ENCODE assay signal across 17 cellular contexts in genomic region chr16:66908762-66909559, GRCh38. TPM values are rescaled to one million over a fixed set of nuclear protein-coding genes. Genes with fewer than 3 reads are reported as not detected.
A peak's percentile ranks its signal among the peaks of the same experiment; 100 is the strongest.
DNase-seq lines count a peak whose midpoint lies in the region; ATAC-seq, FAIRE-seq and TF ChIP-seq lines count a peak whose summit lies in the region.
"Had no signal": no experiment of that assay in that cellular context is flagged by ENCODE, and none has a peak within 500 bp of the region (broad histone marks: within the 10 kb centered on the region; RNA-seq: fewer than 3 reads in every experiment).

No MANE protein-coding gene starts in this region.

- TF ChIP-seq CTCF in kidney (IDR thresholded peaks at IDR 0.05; ENCODE audit: borderline replicate concordance, extremely low read depth, insufficient read depth) (no peak), MCF 10A (IDR thresholded peaks at IDR 0.05; ENCODE audit: unreplicated experiment) (no peak)

- H3K27me3 ChIP-seq in CD4-positive, CD25-positive, alpha-beta regulatory T cell (ENCODE audit: control insufficient read depth, insufficient read depth, low read length) = no peaks in the 10 kb centered on the region
- H3K27me3 ChIP-seq in H7 (ENCODE audit: control insufficient read depth, insufficient read depth, low read length) = peaks cover 2% of the 10 kb centered on the region

- H3K4me1 Mint-ChIP-seq in CD4-positive, CD25-positive, alpha-beta regulatory T cell = peaks cover 0 to 11% (median 3%) of the 10 kb centered on the region in 4 donors
- peaks cover 14% of the 10 kb centered on the region for H3K4me1 Mint-ChIP-seq in MCF 10A (ENCODE audit: insufficient read depth, unreplicated experiment)
- H3K4me1 Mint-ChIP-seq: CD14-positive monocyte had no signal

- no peak for FAIRE-seq in kidney (lab: Jason Lieb, UNC)
- FAIRE-seq: GM19239, H1 had no signal

- no peak overlapping the region for H3K9ac ChIP-seq in kidney (ENCODE audit: low read length in 2 of 2)

- H3K27ac Mint-ChIP-seq in CD4-positive, CD25-positive, alpha-beta regulatory T cell = peak overlapping the region in 2 of 3 donors; percentile 11 to 32
- no peak overlapping the region for H3K27ac Mint-ChIP-seq in MCF 10A (ENCODE audit: low read depth, unreplicated experiment)
- H3K27ac Mint-ChIP-seq: HFFc6 had no signal

- POLR2A ChIA-PET in MCF 10A (lab: Yijun Ruan, JAX) = interaction anchor here (0.6 to 2.2 kb wide), 3 partner anchors 9 to 23 kb away, joined by 3 to 11 read pairs (median 3); no protein-coding TSS in a partner anchor

- intact Hi-C loops in kidney (cut with DNase I) (no loop called here), MCF 10A (cut with micrococcal nuclease) (no loop called here)

- ATAC-seq in CD4-positive, CD25-positive, alpha-beta regulatory T cell (ENCODE audit: low read depth in 2 of 2) = no peak
- no peak for ATAC-seq in HG03521 (IDR thresholded peaks at IDR 0.05; ENCODE audit: unreplicated experiment)

- no peaks in the 10 kb centered on the region for H3K4me1 ChIP-seq in CD4-positive, CD25-positive, alpha-beta regulatory T cell (ENCODE audit: control insufficient read depth, insufficient read depth, low read length, poor library complexity, severe bottlenecking)
- peaks cover 0 to 24% of the 10 kb centered on the region in 2 donors for H3K4me1 ChIP-seq in kidney (ENCODE audit: control insufficient read depth in 1 of 2, insufficient read depth in 1 of 2, low read depth in 1 of 2, low read length in 2 of 2)

- H3K9me3 ChIP-seq in CD4-positive, CD25-positive, alpha-beta regulatory T cell (ENCODE audit: control insufficient read depth in 2 of 2, low read length in 2 of 2) = no peaks in the 10 kb centered on the region
- no peaks in the 10 kb centered on the region for H3K9me3 ChIP-seq in kidney (ENCODE audit: control insufficient read depth in 1 of 2, low read length in 2 of 2)
- H3K9me3 ChIP-seq: Caco-2 had no signal

- H3K27ac ChIP-seq in CD4-positive, CD25-positive, alpha-beta regulatory T cell (ENCODE audit: insufficient read depth, low read length, poor library complexity, severe bottlenecking) = no peak overlapping the region
- H3K27ac ChIP-seq in kidney (ENCODE audit: low read depth in 2 of 2, low read length in 2 of 2) = no peak overlapping the region

- peaks cover 6% of the 10 kb centered on the region for H3K27me3 Mint-ChIP-seq in CD4-positive, CD25-positive, alpha-beta regulatory T cell
- no peaks in the 10 kb centered on the region for H3K27me3 Mint-ChIP-seq in MCF 10A (ENCODE audit: insufficient read depth, unreplicated experiment)

- no peak overlapping the region for H3K4me3 ChIP-seq in CD4-positive, CD25-positive, alpha-beta regulatory T cell (ENCODE audit: low read depth, low read length)
- no peak overlapping the region for H3K4me3 ChIP-seq in H7 (ENCODE audit: insufficient read depth, low read depth, low read length)
- H3K4me3 ChIP-seq in kidney (ENCODE audit: low read length in 2 of 2) = no peak overlapping the region

- BruUV-seq in MCF 10A (replicated peaks; lab: Mats Ljungman, UMichigan) = no TSS peak

- no peak for DNase-seq in CD4-positive, CD25-positive, alpha-beta regulatory T cell
- DNase-seq in H7 = peak; percentile 22
- DNase-seq in kidney = peak; percentile 52
- DNase-seq in MCF 10A (ENCODE audit: unreplicated experiment) = no peak
- DNase-seq in NCI-H1694 treated with DMSO at 0.1 percent for 48 hours (lab: John Stamatoyannopoulos, UW) = no peak
- DNase-seq: Caco-2; CD8-positive, alpha-beta memory T cell; DND-41; GDM1; HCEC 1CT; HFFc6 had no signal

- H3K9me3 Mint-ChIP-seq in CD4-positive, CD25-positive, alpha-beta regulatory T cell = no peaks in the 10 kb centered on the region
- H3K9me3 Mint-ChIP-seq in MCF 10A (ENCODE audit: unreplicated experiment) = no peaks in the 10 kb centered on the region
- H3K9me3 Mint-ChIP-seq: CD14-positive monocyte; CD8-positive, alpha-beta memory T cell; HFFc6 had no signal

- H3K4me3 Mint-ChIP-seq in CD4-positive, CD25-positive, alpha-beta regulatory T cell = no peak overlapping the region
- no peak overlapping the region for H3K4me3 Mint-ChIP-seq in MCF 10A (ENCODE audit: unreplicated experiment)
- H3K4me3 Mint-ChIP-seq: CD14-positive monocyte; CD8-positive, alpha-beta memory T cell; HFFc6 had no signal

- H3K36me3 Mint-ChIP-seq in CD4-positive, CD25-positive, alpha-beta regulatory T cell = no peaks in the 10 kb centered on the region
- no peaks in the 10 kb centered on the region for H3K36me3 Mint-ChIP-seq in MCF 10A (ENCODE audit: insufficient read depth, unreplicated experiment)
- H3K36me3 Mint-ChIP-seq: CD14-positive monocyte; CD8-positive, alpha-beta memory T cell had no signal

- no peaks in the 10 kb centered on the region for H3K36me3 ChIP-seq in CD4-positive, CD25-positive, alpha-beta regulatory T cell (ENCODE audit: control insufficient read depth, insufficient read depth, low read length)
- H3K36me3 ChIP-seq in H7 (replicated peaks; ENCODE audit: control insufficient read depth, insufficient read depth, low read length) (no peaks in the 10 kb centered on the region), kidney (ENCODE audit: control insufficient read depth in 1 of 2, insufficient read depth in 2 of 2, low read length in 2 of 2) (peaks cover 7 to 11% of the 10 kb centered on the region in 2 donors)

- CTCF ChIA-PET in MCF 10A (lab: Yijun Ruan, JAX) = interaction anchor here (0.6 to 3.1 kb wide), 4 partner anchors 9 to 464 kb away, joined by 3 to 11 read pairs (median 3); no protein-coding TSS in a partner anchor

RNA-seq across cellular contexts. Expression of gene CDH16, which starts 9.7 kb away (rescaled TPM):
- total RNA-seq in CD4-positive, CD25-positive, alpha-beta regulatory T cell = not detected
- not detected for polyA plus RNA-seq in CD4-positive, CD25-positive, alpha-beta regulatory T cell
- total RNA-seq in H7 (2014; rRNA removed; shearing (Covaris generic)) = not detected in 2 replicates
- total RNA-seq in kidney (1,188 TPM), MCF 10A (2022) (0.25 TPM in 1 of 2 replicates, not detected in the other)
- polyA plus RNA-seq in kidney (ENCODE audit: insufficient read depth, low read depth, low replicate concordance) = 1,180 TPM
- total RNA-seq: A673; CD8-positive, alpha-beta memory T cell; H1 had no signal
- polyA plus RNA-seq: BJ; CD14-positive monocyte; CD8-positive, alpha-beta memory T cell; H1 had no signal

RNA-seq across cellular contexts. Expression of gene RRAD, which starts 16.4 kb away (rescaled TPM):
- 0.35 TPM for total RNA-seq in CD4-positive, CD25-positive, alpha-beta regulatory T cell
- polyA plus RNA-seq in CD4-positive, CD25-positive, alpha-beta regulatory T cell = not detected
- 0.10 TPM in 1 of 2 replicates, not detected in the other for total RNA-seq in H7 (2014; rRNA removed; shearing (Covaris generic))
- total RNA-seq in kidney (90.9 TPM), MCF 10A (2022) (0.29 TPM in 1 of 2 replicates, not detected in the other)
- polyA plus RNA-seq in kidney (ENCODE audit: insufficient read depth, low read depth, low replicate concordance) = 14.3 TPM
- total RNA-seq: H1 had no signal
- polyA plus RNA-seq: CD8-positive, alpha-beta memory T cell had no signal

RNA-seq across cellular contexts. Expression of gene CIAO2B, which starts 25.2 kb away (rescaled TPM):
- 64.6 TPM for total RNA-seq in CD4-positive, CD25-positive, alpha-beta regulatory T cell
- polyA plus RNA-seq in CD4-positive, CD25-positive, alpha-beta regulatory T cell = 100 to 1,000 TPM; 126 to 161 (median 147) TPM
- 91.1 TPM in 2 replicates for total RNA-seq in H7 (2014; rRNA removed; shearing (Covaris generic))
- total RNA-seq in kidney = 71.2 TPM
- polyA plus RNA-seq in kidney (ENCODE audit: insufficient read depth, low read depth, low replicate concordance) = 284 TPM
- 133 and 159 TPM in 2 replicates for total RNA-seq in MCF 10A (2022)

RNA-seq across cellular contexts. Expression of gene CES2, which starts 26.4 kb away (rescaled TPM):
- total RNA-seq in CD4-positive, CD25-positive, alpha-beta regulatory T cell = 35.4 TPM
- polyA plus RNA-seq in CD4-positive, CD25-positive, alpha-beta regulatory T cell = 10 to 100 TPM; 19.3 to 22.5 (median 19.7) TPM
- total RNA-seq in H7 (2014; rRNA removed; shearing (Covaris generic)) = 8.3 and 13.0 TPM in 2 replicates
- 72.1 TPM for total RNA-seq in kidney
- polyA plus RNA-seq in kidney (ENCODE audit: insufficient read depth, low read depth, low replicate concordance) = 76.9 TPM
- 65.7 and 68.7 TPM in 2 replicates for total RNA-seq in MCF 10A (2022)

RNA-seq across cellular contexts. Expression of gene PDP2, which starts 28.6 kb away (rescaled TPM):
- 7.1 TPM for total RNA-seq in CD4-positive, CD25-positive, alpha-beta regulatory T cell
- 1 to 10 TPM in 3 of 4 donors, under 1 TPM in 1; 0.07 to 2.0 (median 1.7) TPM for polyA plus RNA-seq in CD4-positive, CD25-positive, alpha-beta regulatory T cell
- total RNA-seq in H7 (2014; rRNA removed; shearing (Covaris generic)) = 10.5 and 23.7 TPM in 2 replicates
- total RNA-seq in kidney (9.2 TPM), MCF 10A (2022) (21.5 and 22.8 TPM in 2 replicates)
- 5.1 TPM for polyA plus RNA-seq in kidney (ENCODE audit: insufficient read depth, low read depth, low replicate concordance)
- polyA plus RNA-seq: CD14-positive monocyte had no signal

Comparison
In these comparisons a context has a peak if more than half of its experiments do, and no peak if none do; other contexts are left out.
1. DNase-seq: peak in H7 (single experiment) and kidney (single experiment); none in CD4-positive, CD25-positive, alpha-beta regulatory T cell (0 of 3), MCF 10A (single experiment) and NCI-H1694 treated with DMSO at 0.1 percent for 48 hours (single experiment).
2. RNA of gene CDH16, which starts 9.7 kb away (total RNA-seq): 1,188 TPM in kidney (single experiment); not detected in CD4-positive, CD25-positive, alpha-beta regulatory T cell (single experiment), not detected in H7 and 0.25 TPM in MCF 10A; every median in the first group is over 100 times any median in the second.
3. RNA of gene RRAD, which starts 16.4 kb away (total RNA-seq): 90.9 TPM in kidney (single experiment); 0.35 TPM in CD4-positive, CD25-positive, alpha-beta regulatory T cell (single experiment), 0.29 TPM in MCF 10A and 0.10 TPM in H7; every median in the first group is over 10 times any median in the second.